In genomic region chr18:61891271-61891670, GRCh38 we compare ENCODE assay signal across 14 cellular contexts. TPM values are rescaled to one million over a fixed set of nuclear protein-coding genes. Genes with fewer than 3 reads are reported as not detected.
A peak's percentile ranks its signal among the peaks of the same experiment; 100 is the strongest.
DNase-seq lines count a peak whose midpoint lies in the region; ATAC-seq and TF ChIP-seq lines count a peak whose summit lies in the region.
"Had no signal": no experiment of that assay in that cellular context is flagged by ENCODE, and none has a peak within 500 bp of the region (broad histone marks: within the 10 kb centered on the region; RNA-seq: fewer than 3 reads in every experiment).

No MANE protein-coding gene starts in this region.

- H3K27ac ChIP-seq in GM23248 (no peak overlapping the region), RWPE2 (ENCODE audit: poor library complexity, severe bottlenecking) (no peak overlapping the region), psoas muscle (no peak overlapping the region)

- DNase-seq in GM23248 (peak; percentile 16), RWPE2 (ENCODE audit: low spot score) (no peak), fibroblast of the aortic adventitia (ENCODE audit: low read depth) (peak; percentile 24), psoas muscle (no peak), NCI-H1048 (lab: John Stamatoyannopoulos, UW) (no peak)
- DNase-seq: activated naive CD4-positive, alpha-beta T cell treated with anti-CD3 and anti-CD28 coated beads for 36 hours; AML-193; COR-L47; MG63; NCI-H2029; NCI-H82 had no signal

- 0 out of 2 replicates have a peak, but pooled peaks cover 3% of the 10 kb centered on the region for H3F3A ChIP-seq in GM23248 (ENCODE audit: insufficient read depth)

- no peak overlapping the region for H2AFZ ChIP-seq in GM23248

- H3K36me3 ChIP-seq in GM23248 (ENCODE audit: low read depth) (no peaks in the 10 kb centered on the region; the same call in 1 of the 2 replicates), RWPE2 (ENCODE audit: low read depth) (no peaks in the 10 kb centered on the region; the same call in 1 of the 2 replicates), psoas muscle (ENCODE audit: insufficient read depth in 1 of 2, low read depth in 1 of 2) (no peaks in the 10 kb centered on the region)
- H3K36me3 ChIP-seq: MG63 had no signal

- no peaks in the 10 kb centered on the region for H3K9me2 ChIP-seq in GM23248 (ENCODE audit: insufficient read depth)

- H3K4me3 ChIP-seq in GM23248 (no peak overlapping the region), RWPE2 (ENCODE audit: severe bottlenecking) (no peak overlapping the region), fibroblast of the aortic adventitia (ENCODE audit: low read depth, low read length) (no peak overlapping the region), psoas muscle (peak overlapping the region; percentile 83)
- H3K4me3 ChIP-seq: MG63 had no signal

- peaks cover 51% of the 10 kb centered on the region for H3K79me2 ChIP-seq in GM23248 (ENCODE audit: insufficient read depth)

- in situ Hi-C loops in GM23248 (cut with MboI), result loop anchor here (10.0 kb wide), 1 partner anchor 306 kb away; no protein-coding TSS in a partner anchor

- ATAC-seq in RWPE2 (ENCODE audit: low read depth), result peak; percentile 80
- no peak for ATAC-seq in psoas muscle
- no peak for ATAC-seq in HG02623 (IDR thresholded peaks at IDR 0.05; ENCODE audit: unreplicated experiment)
- ATAC-seq in HG02852 (IDR thresholded peaks at IDR 0.05; ENCODE audit: unreplicated experiment), result no peak
- no peak for ATAC-seq in GM19351 (IDR thresholded peaks at IDR 0.05; ENCODE audit: unreplicated experiment)

- H3K4me2 ChIP-seq in GM23248 (ENCODE audit: unreplicated experiment), result no peak overlapping the region

- no peak for TF ChIP-seq CTCF in RWPE2 (IDR thresholded peaks at IDR 0.05; ENCODE audit: poor library complexity, severe bottlenecking)
- TF ChIP-seq CTCF in fibroblast of the aortic adventitia (IDR thresholded peaks at IDR 0.05; ENCODE audit: insufficient read depth, low read length), result no peak
- TF ChIP-seq CTCF in psoas muscle (IDR thresholded peaks at IDR 0.05), result no peak

- H3K9ac ChIP-seq in GM23248, result no peak overlapping the region

- intact Hi-C loops in psoas muscle (cut with DNase I), result loop anchor here (5.0 to 10.0 kb wide), 3 partner anchors 146 to 309 kb away; no protein-coding TSS in a partner anchor

- no peaks in the 10 kb centered on the region for H4K20me1 ChIP-seq in GM23248 (ENCODE audit: insufficient read depth)

- peaks cover under 1% of the 10 kb centered on the region; the same call in 1 of the 2 replicates for H3K4me1 ChIP-seq in GM23248 (ENCODE audit: insufficient read depth)
- H3K4me1 ChIP-seq in RWPE2 (ENCODE audit: insufficient read depth, poor library complexity, severe bottlenecking), result peaks cover 18% of the 10 kb centered on the region
- no peaks in the 10 kb centered on the region for H3K4me1 ChIP-seq in psoas muscle

- H3K27me3 ChIP-seq in GM23248 (replicated peaks; ENCODE audit: insufficient read depth), result no peaks in the 10 kb centered on the region
- H3K27me3 ChIP-seq in RWPE2 (ENCODE audit: insufficient read depth, poor library complexity, severe bottlenecking), result no peaks in the 10 kb centered on the region
- H3K27me3 ChIP-seq in psoas muscle (ENCODE audit: insufficient read depth in 3 of 3, low read length in 2 of 3), result peaks cover 0 to 48% (median 2%) of the 10 kb centered on the region in 3 donors
- H3K27me3 ChIP-seq: MG63 had no signal

- 35 to 39% methylated on average over 2 of the region's 2 CpGs for WGBS in GM23248 (ENCODE audit: low coverage in 1 of 2, low lambda C conversion rate in 2 of 2, missing lambda C conversion rate in 2 of 2), 2 experiments
- 48 to 64% (median 48%) methylated on average over 2 of the region's 2 CpGs for WGBS in psoas muscle, 3 donors

- no peaks in the 10 kb centered on the region for H3K9me3 ChIP-seq in GM23248 (ENCODE audit: low read depth)
- H3K9me3 ChIP-seq in RWPE2 (ENCODE audit: severe bottlenecking), result no peaks in the 10 kb centered on the region
- no peaks in the 10 kb centered on the region for H3K9me3 ChIP-seq in psoas muscle
- H3K9me3 ChIP-seq: MG63 had no signal

RNA-seq across cellular contexts. Expression of gene RNF152, which starts 1.5 kb away (rescaled TPM):
- 5.4 and 11.3 TPM in 2 replicates for total RNA-seq in GM23248 (2014; rRNA removed; shearing (Covaris generic))
- polyA plus RNA-seq in GM23248 (2016; fragmentation: Nextera tagmentation; extraction: Ambion mirVana) (1.9 and 2.3 TPM in 2 replicates), psoas muscle (under 1 TPM; 0.48 to 0.97 (median 0.65) TPM)
- total RNA-seq in fibroblast of the aortic adventitia (ENCODE audit: low replicate concordance) (7.3 and 12.8 TPM in 2 replicates), psoas muscle (1 to 10 TPM; 2.5 to 4.0 (median 3.3) TPM)

Comparison
In these comparisons a context has a peak if more than half of its experiments do, and no peak if none do; other contexts are left out.
1. DNase-seq: peak in GM23248 (single experiment) and fibroblast of the aortic adventitia (single experiment); none in RWPE2 (single experiment), psoas muscle (0 of 2) and NCI-H1048 (single experiment).